In the genomic region with DNA sequence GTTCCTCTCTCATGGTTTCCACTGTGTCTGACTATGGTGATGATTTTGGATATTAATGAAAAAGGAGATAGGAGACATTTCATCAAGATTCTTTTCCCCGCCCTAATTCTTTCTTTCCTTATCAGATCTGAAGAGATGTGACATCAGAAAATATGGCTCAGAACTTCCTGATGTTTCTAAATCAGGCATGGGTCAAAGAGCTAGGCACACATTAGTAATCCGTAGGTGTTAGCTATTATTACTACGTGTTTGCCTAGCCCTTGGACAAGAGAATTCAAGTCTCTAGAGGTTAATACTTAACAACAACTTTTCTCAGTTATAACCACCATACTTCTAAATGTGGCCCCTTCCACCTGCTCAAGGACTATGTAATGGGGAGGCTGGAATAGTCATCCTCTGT, we compare ENCODE assay signal across 14 cellular contexts. TPM values are rescaled to one million over a fixed set of nuclear protein-coding genes. Genes with fewer than 3 reads are reported as not detected.
A peak's percentile ranks its signal among the peaks of the same experiment; 100 is the strongest.
DNase-seq lines count a peak whose midpoint lies in the region; ATAC-seq and TF ChIP-seq lines count a peak whose summit lies in the region.
"Had no signal": no experiment of that assay in that cellular context is flagged by ENCODE, and none has a peak within 500 bp of the region (broad histone marks: within the 10 kb centered on the region; RNA-seq: fewer than 3 reads in every experiment).

No MANE protein-coding gene starts in this region.

- H3K36me3 ChIP-seq in Peyer's patch, result peaks cover 0 to 9% (median 0%) of the 10 kb centered on the region in 3 donors

- H3K4me3 Mint-ChIP-seq in Calu3 (ENCODE audit: low read depth, unreplicated experiment), result peak overlapping the region; percentile 9
- H3K4me3 Mint-ChIP-seq in osteocyte (ENCODE audit: unreplicated experiment), result no peak overlapping the region

- intact Hi-C loops in Calu3 (cut with micrococcal nuclease; ENCODE audit: unreplicated experiment), result loop anchor here (2.0 kb wide), 1 partner anchor 14 kb away; a partner anchor contains a TSS

- peaks cover 0 to 71% (median 6%) of the 10 kb centered on the region in 4 donors for H3K4me1 ChIP-seq in Peyer's patch

- peaks cover 49% of the 10 kb centered on the region for H3K4me1 Mint-ChIP-seq in Calu3 (ENCODE audit: low read depth, unreplicated experiment)
- H3K4me1 Mint-ChIP-seq in osteocyte (ENCODE audit: unreplicated experiment), result peaks cover 59% of the 10 kb centered on the region

- no peak overlapping the region for H3K4me3 ChIP-seq in Peyer's patch
- H3K4me3 ChIP-seq: cardiac muscle cell, heart left ventricle, testis had no signal

- H3K27ac ChIP-seq in Peyer's patch, result peak overlapping the region in 3 of 4 donors; percentile 75 to 100 (median 93)
- H3K27ac ChIP-seq: C4-2B, cardiac muscle cell, testis had no signal

- TF ChIP-seq CTCF in Calu3 (IDR thresholded peaks at IDR 0.05; ENCODE audit: unreplicated experiment), result no peak
- TF ChIP-seq CTCF in Peyer's patch (IDR thresholded peaks at IDR 0.05), result no peak
- TF ChIP-seq CTCF in osteocyte (IDR thresholded peaks at IDR 0.05), result no peak

- DNase-seq in Calu3 (no peak), Peyer's patch (no peak), dermis blood vessel endothelial cell (peak; percentile 42), osteocyte (ENCODE audit: extremely low spot score, unreplicated experiment) (no peak), NCI-H748 (lab: John Stamatoyannopoulos, UW; ENCODE audit: unreplicated experiment) (no peak), GOT3 (lab: John Stamatoyannopoulos, UW) (no peak)
- DNase-seq: activated effector memory CD4-positive, alpha-beta T cell treated with anti-CD3 and anti-CD28 coated beads, Interleukin-2, amount 50 U/mL, for 16 hours; heart left ventricle; NCI-H2029; NCI-H748 treated with DMSO at 0.1 percent for 48 hours; testis had no signal

- ATAC-seq in HG03460 (IDR thresholded peaks at IDR 0.05; ENCODE audit: unreplicated experiment), result no peak
- ATAC-seq: heart left ventricle had no signal

- H3K27me3 ChIP-seq in Peyer's patch, result no peaks in the 10 kb centered on the region
- H3K27me3 ChIP-seq: cardiac muscle cell, heart left ventricle, testis had no signal

- H3K27me3 Mint-ChIP-seq in Calu3 (ENCODE audit: unreplicated experiment) (no peaks in the 10 kb centered on the region), osteocyte (ENCODE audit: unreplicated experiment) (no peaks in the 10 kb centered on the region)

- H3K9me3 Mint-ChIP-seq in Calu3 (ENCODE audit: low read depth, unreplicated experiment) (no peaks in the 10 kb centered on the region), osteocyte (ENCODE audit: unreplicated experiment) (no peaks in the 10 kb centered on the region)

- no peaks in the 10 kb centered on the region for H3K9me3 ChIP-seq in Peyer's patch
- H3K9me3 ChIP-seq: heart left ventricle, testis had no signal

- CTCF ChIA-PET in Calu3 (lab: Charles Lee), result interaction anchor here (0.5 to 1.2 kb wide), 5 partner anchors 11 to 40 kb away, joined by 4 to 17 read pairs (median 5); a partner anchor contains a TSS

- H3K27ac Mint-ChIP-seq in Calu3 (ENCODE audit: unreplicated experiment) (peak overlapping the region; percentile 85), osteocyte (ENCODE audit: unreplicated experiment) (peak overlapping the region; percentile 57)

- peak; percentile 34 to 84 for TF ChIP-seq POLR2A in Peyer's patch (IDR thresholded peaks at IDR 0.05)

- BruUV-seq in Calu3 (replicated peaks; lab: Mats Ljungman, UMichigan), result no TSS peak

- H3K36me3 Mint-ChIP-seq in Calu3 (ENCODE audit: insufficient read depth, unreplicated experiment) (peaks cover 71% of the 10 kb centered on the region), osteocyte (ENCODE audit: unreplicated experiment) (peaks cover 25% of the 10 kb centered on the region)

RNA-seq across cellular contexts. Expression of a gene that starts 5.8 kb away (rescaled TPM):
- total RNA-seq in Calu3 (2022) (58.5 and 70.0 TPM in 2 replicates), Peyer's patch (100 to 1,000 TPM in 3 of 4 donors, 10 to 100 TPM in 1; 77.6 to 156 (median 121) TPM), dermis blood vessel endothelial cell (98.4 and 117 TPM in 2 replicates), osteocyte (78.6 and 85.5 TPM in 2 replicates)

RNA-seq across cellular contexts. Expression of a gene that starts 10.8 kb away (rescaled TPM):
- total RNA-seq in Calu3 (2022) (79.1 and 91.4 TPM in 2 replicates), Peyer's patch (100 to 1,000 TPM in 3 of 4 donors, 10 to 100 TPM in 1; 72.5 to 182 (median 131) TPM), dermis blood vessel endothelial cell (35.1 and 46.7 TPM in 2 replicates), osteocyte (67.4 and 68.8 TPM in 2 replicates)

RNA-seq across cellular contexts. Expression of a gene that starts 13.2 kb away (rescaled TPM):
- total RNA-seq in Calu3 (2022) (94.6 and 105 TPM in 2 replicates), Peyer's patch (10 to 100 TPM; 19.6 to 35.5 (median 28.9) TPM), dermis blood vessel endothelial cell (59.8 and 76.6 TPM in 2 replicates), osteocyte (60.7 and 61.0 TPM in 2 replicates)

RNA-seq across cellular contexts. Expression of a gene that starts 38.5 kb away (rescaled TPM):
- total RNA-seq in Calu3 (2022) (40.9 and 42.7 TPM in 2 replicates), Peyer's patch (10 to 100 TPM in 2 of 4 donors, 1 to 10 TPM in 2; 6.6 to 19.5 (median 12.3) TPM), dermis blood vessel endothelial cell (15.1 and 18.4 TPM in 2 replicates), osteocyte (38.3 and 41.0 TPM in 2 replicates)

RNA-seq across cellular contexts. Expression of a gene that starts 38.8 kb away (rescaled TPM):
- 9.6 and 10.8 TPM in 2 replicates for total RNA-seq in Calu3 (2022)
- total RNA-seq in Peyer's patch, result 10 to 100 TPM in 1 of 4 donors, 1 to 10 TPM in 1, not detected in 2; 2.6 to 18.2 TPM
- total RNA-seq in dermis blood vessel endothelial cell, result 0.34 and 0.65 TPM in 2 replicates
- 2.7 and 3.5 TPM in 2 replicates for total RNA-seq in osteocyte
